1 cellular context compared by ENCODE assay signal in the genomic region with DNA sequence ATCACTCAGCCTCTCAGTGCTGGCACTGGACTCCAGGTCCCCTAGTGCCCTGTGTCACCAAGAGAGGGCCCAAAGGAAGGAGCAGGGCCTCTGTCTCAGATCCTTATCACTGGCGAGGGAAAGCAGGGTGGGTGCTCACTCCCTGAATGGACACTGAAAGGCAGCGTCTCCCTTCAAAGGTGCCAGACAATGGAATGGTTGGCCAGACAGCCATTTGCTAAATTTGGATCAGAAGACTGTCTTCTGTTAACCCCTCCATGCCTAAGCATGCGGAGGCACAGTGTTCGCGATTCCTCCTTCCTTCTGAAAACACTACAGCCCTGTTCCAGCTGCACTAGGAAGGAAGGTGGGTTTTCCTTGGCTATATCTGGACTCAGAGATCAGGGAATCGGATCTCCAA.
TF ChIP-seq lines count a peak whose summit lies in the region.

No MANE protein-coding gene starts in this region.

TF ChIP-seq in GM12878, 131 proteins besides CTCF, POLR2A, EP300 and RAD21 (continued from another document):
- TF ChIP-seq E2F4 (IDR thresholded peaks at IDR 0.05; ENCODE audit: low read depth, low read length) = no peak
- TF ChIP-seq, protein P1, sequence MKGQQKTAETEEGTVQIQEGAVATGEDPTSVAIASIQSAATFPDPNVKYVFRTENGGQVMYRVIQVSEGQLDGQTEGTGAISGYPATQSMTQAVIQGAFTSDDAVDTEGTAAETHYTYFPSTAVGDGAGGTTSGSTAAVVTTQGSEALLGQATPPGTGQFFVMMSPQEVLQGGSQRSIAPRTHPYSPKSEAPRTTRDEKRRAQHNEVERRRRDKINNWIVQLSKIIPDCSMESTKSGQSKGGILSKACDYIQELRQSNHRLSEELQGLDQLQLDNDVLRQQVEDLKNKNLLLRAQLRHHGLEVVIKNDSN (IDR thresholded peaks at IDR 0.05; ENCODE audit: borderline replicate concordance, extremely low read length, insufficient read depth, low read depth, low read length) = no peak
- no peak for TF ChIP-seq SMARCA5 (IDR thresholded peaks at IDR 0.05)
- no peak for TF ChIP-seq BCLAF1 (IDR thresholded peaks at IDR 0.05)
- no peak for TF ChIP-seq POU2F2 (IDR thresholded peaks at IDR 0.05; ENCODE audit: borderline replicate concordance, low read depth, low read length)
- no peak for TF ChIP-seq BCL11A (IDR thresholded peaks at IDR 0.05; ENCODE audit: low read depth, low read length)
- no peak for TF ChIP-seq FOXM1 (IDR thresholded peaks at IDR 0.05; ENCODE audit: low read depth, low read length)
- TF ChIP-seq SKIL (IDR thresholded peaks at IDR 0.05; ENCODE audit: low read depth, poor library complexity, severe bottlenecking) = no peak
- TF ChIP-seq E4F1 (IDR thresholded peaks at IDR 0.05; ENCODE audit: borderline replicate concordance, partially characterized antibody) = no peak
- TF ChIP-seq ZNF24 (IDR thresholded peaks at IDR 0.05) = no peak
- TF ChIP-seq KLF5 (IDR thresholded peaks at IDR 0.05; ENCODE audit: partially characterized antibody) = no peak
- no peak for TF ChIP-seq TBL1XR1 (IDR thresholded peaks at IDR 0.05; ENCODE audit: low read depth, low read length)
- no peak for TF ChIP-seq BRCA1 (IDR thresholded peaks at IDR 0.05; ENCODE audit: low read depth, low read length)
- no peak for TF ChIP-seq RELA (IDR thresholded peaks at IDR 0.05; ENCODE audit: borderline replicate concordance, partially characterized antibody)
- TF ChIP-seq NR2C1 (IDR thresholded peaks at IDR 0.05) = no peak
